ENCODE assay signal across 34 cellular contexts in the genomic region with DNA sequence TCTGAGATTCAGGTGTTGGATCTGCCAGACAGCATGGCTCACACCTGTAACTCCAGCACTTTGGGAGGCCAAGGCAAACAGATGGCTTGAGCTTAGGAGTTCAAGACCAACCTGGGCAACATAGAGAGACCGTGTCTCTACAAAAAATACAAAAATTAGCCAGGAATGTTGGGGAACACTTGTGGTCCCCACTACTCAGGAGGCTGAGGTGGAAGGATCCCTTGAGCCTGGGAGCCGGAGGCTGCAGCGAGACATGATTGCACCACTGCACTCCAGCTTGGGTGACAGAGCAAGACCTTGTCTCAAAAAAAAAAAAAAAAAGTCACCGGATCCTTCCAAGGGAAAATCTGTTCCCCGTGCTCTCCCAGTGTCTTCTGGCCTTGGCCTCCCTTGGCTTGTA.
"Had no signal": no experiment of that assay in that cellular context is flagged by ENCODE, and none has a peak within 500 bp of the region (broad histone marks: within the 10 kb centered on the region; RNA-seq: fewer than 3 reads in every experiment).

No MANE protein-coding gene starts in this region.

- H3K27me3 ChIP-seq: MG63 had no signal

- H3K4me3 ChIP-seq: MG63 had no signal

- H3K9me3 ChIP-seq: MG63 had no signal

- H3K27ac ChIP-seq: KMS-11 had no signal

- DNase-seq: Karpas-422, Kasumi-1, MG63, MM.1S, MV-4-11, NCI-H1048, NCI-H1092, NCI-H1092 treated with DMSO at 0.1 percent for 48 hours, NCI-H1105, NCI-H1105 treated with DMSO at 0.1 percent for 48 hours, NCI-H1417, NCI-H1417 treated with DMSO at 0.1 percent for 48 hours, NCI-H1436, NCI-H1436 treated with DMSO at 0.1 percent for 48 hours, NCI-H146, NCI-H1694, NCI-H1694 treated with DMSO at 0.1 percent for 48 hours, NCI-H187, NCI-H187 treated with DMSO at 0.1 percent for 48 hours, NCI-H1930, NCI-H2029, NCI-H2029 treated with DMSO at 0.1 percent for 48 hours, NCI-H2081, NCI-H2081 treated with DMSO at 0.1 percent for 48 hours, NCI-H2107, NCI-H2171, NCI-H2171 treated with DMSO at 0.1 percent for 48 hours, NCI-H2227 treated with DMSO at 0.1 percent for 48 hours, NCI-H226, NCI-H345, NCI-H446, NCI-H446 treated with DMSO at 0.1 percent for 48 hours, NCI-H510A had no signal

- H3K36me3 ChIP-seq: MG63 had no signal
